8 cellular contexts compared by ENCODE assay signal in genomic region chr17:44648963-44649362, GRCh38. TPM values are rescaled to one million over a fixed set of nuclear protein-coding genes. Genes with fewer than 3 reads are reported as not detected.
"Had no signal": no experiment of that assay in that cellular context is flagged by ENCODE, and none has a peak within 500 bp of the region (broad histone marks: within the 10 kb centered on the region; RNA-seq: fewer than 3 reads in every experiment).

No MANE protein-coding gene starts in this region.

- H3K4me3 ChIP-seq: GM12878 had no signal

- DNase-seq: GDM1, GF-D8 had no signal

- ATAC-seq: GM12878 had no signal

- FAIRE-seq: GM12878, GM12891, GM12892, GM18507, GM19239 had no signal

RNA-seq across cellular contexts. Expression of gene MEIOC, which starts 7.3 kb away (rescaled TPM):
- total RNA-seq: G401 had no signal
